ENCODE assay signal across 8 cellular contexts in genomic region chr16:53346-54236, GRCh38. TPM values are rescaled to one million over a fixed set of nuclear protein-coding genes. Genes with fewer than 3 reads are reported as not detected.
DNase-seq lines count a peak whose midpoint lies in the region; ATAC-seq and TF ChIP-seq lines count a peak whose summit lies in the region.

Gene POLR3K (minus strand): TSS chr16:53608. CDS start chr16:53586, 22 bp downstream.
Gene SNRNP25 (plus strand): TSS chr16:53828. CDS start chr16:54017, 189 bp downstream.

- DNase-seq in BJ (ENCODE audit: low read depth) (peak; percentile 84), GM19240 (ENCODE audit: insufficient read length, low spot score) (peak; percentile 100), NCI-H524 treated with DMSO at 0.1 percent for 48 hours (lab: John Stamatoyannopoulos, UW) (peak; percentile 89), left kidney (ENCODE audit: low read depth, low spot score) (peak; percentile 99)
- DNase-seq in activated CD4-positive, alpha-beta T cell treated with anti-CD3 and anti-CD28 coated beads for 4 hours: peak; percentile 93 to 99
- peak; percentile 99 for DNase-seq in stimulated activated CD4-positive, alpha-beta T cell treated with anti-CD3 and anti-CD28 coated beads, Interleukin-1b, Interleukin-23, amount 100 ng/mL, for 48 hours

- peaks cover 29% of the 10 kb centered on the region for H3K36me3 ChIP-seq in BJ (ENCODE audit: control insufficient read depth, insufficient read depth, low read length)

- peak within 1 kb of the TSS; percentile 54 for H3K27ac ChIP-seq in cingulate gyrus (ENCODE audit: low read depth, low read length)

- peak; percentile 74 for ATAC-seq in HG03457 (IDR thresholded peaks at IDR 0.05; ENCODE audit: unreplicated experiment)

- TF ChIP-seq CTCF in BJ (IDR thresholded peaks at IDR 0.05; ENCODE audit: insufficient read depth, low read depth, low read length): no peak

- H3K4me3 ChIP-seq in BJ (ENCODE audit: low read depth, low read length): peak within 1 kb of the TSS; percentile 68

- POLR2A ChIA-PET in BJ (lab: Charles Lee): no interaction called here

- CTCF ChIA-PET in BJ (lab: Yijun Ruan, JAX): interaction anchor here (0.5 to 3.0 kb wide), 4 partner anchors 10 to 51 kb away, joined by 3 to 14 read pairs (median 3); no protein-coding TSS in a partner anchor

- no peaks in the 10 kb centered on the region for H3K27me3 ChIP-seq in BJ (ENCODE audit: control insufficient read depth, insufficient read depth, low read length)

RNA-seq across cellular contexts. Expression of gene POLR3K, which starts in this region (rescaled TPM):
- polyA plus RNA-seq in BJ (2011; rRNA removed): 14.3 and 14.6 TPM in 2 replicates
- polyA minus RNA-seq in BJ (2011; rRNA and poly(A)+ RNA removed): 5.6 and 10.1 TPM in 2 replicates

RNA-seq across cellular contexts. Expression of gene SNRNP25, which starts in this region (rescaled TPM):
- polyA plus RNA-seq in BJ (2011; rRNA removed): 23.6 and 34.6 TPM in 2 replicates
- polyA minus RNA-seq in BJ (2011; rRNA and poly(A)+ RNA removed): 5.1 and 5.4 TPM in 2 replicates

Comparison
In these comparisons a context has a peak if more than half of its experiments do, and no peak if none do; other contexts are left out.
1. Peak in every context shown above with its lines: DNase-seq, ATAC-seq, H3K4me3 ChIP-seq and H3K27ac ChIP-seq.